20 cellular contexts compared by ENCODE assay signal in the genomic region with DNA sequence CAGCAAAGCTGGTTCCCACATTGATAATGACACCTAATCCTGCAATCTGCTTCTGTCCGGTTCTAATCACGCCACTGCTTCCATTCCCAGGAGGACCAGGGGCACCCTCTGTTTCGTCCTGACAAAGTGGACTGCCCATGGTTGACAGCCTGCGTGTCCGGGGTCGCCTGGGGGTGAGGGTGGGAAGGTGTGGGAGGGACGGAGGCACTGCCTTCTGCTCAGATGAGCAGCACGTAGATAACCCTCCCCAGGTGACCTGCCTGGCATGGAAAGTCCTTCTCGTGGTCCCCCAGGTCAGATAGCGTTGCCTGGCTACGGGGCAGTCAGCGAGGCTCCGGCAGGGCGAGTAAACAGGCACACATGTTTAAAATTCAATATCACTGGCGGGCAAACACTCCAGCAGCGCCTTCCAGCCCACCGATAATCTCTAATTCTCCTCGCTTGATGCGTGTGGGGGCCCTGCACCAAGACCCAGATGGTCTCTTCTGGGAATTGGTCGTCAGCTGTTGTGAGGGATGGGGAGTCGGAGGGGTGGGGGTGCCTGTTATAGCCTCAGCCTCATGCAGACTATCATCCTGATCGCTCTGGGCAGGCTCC.
DNase-seq lines count a peak whose midpoint lies in the region; ATAC-seq, FAIRE-seq and TF ChIP-seq lines count a peak whose summit lies in the region.
"Had no signal": no experiment of that assay in that cellular context is flagged by ENCODE, and none has a peak within 500 bp of the region (broad histone marks: within the 10 kb centered on the region; RNA-seq: fewer than 3 reads in every experiment).

No MANE protein-coding gene starts in this region.

- no peak overlapping the region for H4K5ac ChIP-seq in H9 (ENCODE audit: insufficient read length, low read depth, low read length)

- POLR2A ChIA-PET in RWPE1 (lab: Yijun Ruan, JAX; ENCODE audit: low non-redundant PET): no interaction called here

- no peak overlapping the region for H2BK20ac ChIP-seq in H9 (ENCODE audit: low read depth, low read length, poor library complexity, severe bottlenecking)

- no peak overlapping the region for H3K4me3 ChIP-seq in small intestine (ENCODE audit: low read depth in 1 of 2, low read length in 2 of 2)

- no peak overlapping the region for H3K56ac ChIP-seq in H9 (ENCODE audit: insufficient read length, low read depth, low read length)

- no peak overlapping the region for H3K18ac ChIP-seq in H9 (ENCODE audit: insufficient read length, low read depth, low read length)

- H4K20me1 ChIP-seq in H9 (ENCODE audit: control insufficient read depth, insufficient read depth, insufficient read length): no peaks in the 10 kb centered on the region

- DNase-seq in H9: peak; percentile 26
- DNase-seq in RWPE1 (ENCODE audit: low spot score): no peak
- peak; percentile 19 for DNase-seq in small intestine
- no peak for DNase-seq in activated CD8-positive, alpha-beta memory T cell treated with anti-CD3 and anti-CD28 coated beads for 24 hours
- DNase-seq in middle frontal gyrus (ENCODE audit: extremely low spot score, low spot score): no peak
- DNase-seq: ACHN; AML-193; CD8-positive, alpha-beta T cell; DMS79 treated with DMSO at 0.1 percent for 48 hours; HFFc6; IMR-90; MM.1S; NCI-H1092 treated with DMSO at 0.1 percent for 48 hours; NCI-H2081 treated with DMSO at 0.1 percent for 48 hours; NCI-H226; NCI-H526 treated with DMSO at 0.1 percent for 48 hours; NK-92 treated with Interleukin-12 subunit alpha and Interleukin-12 subunit beta, amount 100 ng/mL, for 24 hours; SIG-M5 had no signal

- H3K79me2 ChIP-seq in H9 (ENCODE audit: insufficient read depth, low read length): no peaks in the 10 kb centered on the region; the same call in 1 of the 2 replicates

- ATAC-seq in HG03280 (IDR thresholded peaks at IDR 0.05; ENCODE audit: unreplicated experiment): no peak
- ATAC-seq: CD8-positive, alpha-beta T cell had no signal

- FAIRE-seq in islet of Langerhans (lab: Jason Lieb, UNC) (peak; percentile 90), small intestine (lab: Jason Lieb, UNC) (no peak)

- peaks cover 14% of the 10 kb centered on the region; the same call in 1 of the 2 replicates for H3K4me1 ChIP-seq in H9 (ENCODE audit: insufficient read depth, low read length)
- H3K4me1 ChIP-seq in small intestine (ENCODE audit: control insufficient read depth in 2 of 2, insufficient read depth in 1 of 2, low read depth in 1 of 2, low read length in 1 of 2): peaks cover 0 to 4% of the 10 kb centered on the region in 2 donors

- no peak overlapping the region for H3K27ac ChIP-seq in H9 (ENCODE audit: insufficient read length, low read depth, low read length)
- H3K27ac ChIP-seq in RWPE1: peak overlapping the region; percentile 98; the same call in 1 of the 2 replicates
- H3K27ac ChIP-seq in small intestine (ENCODE audit: low read depth in 1 of 2, low read length in 1 of 2): no peak overlapping the region

- no peak overlapping the region for H3K23ac ChIP-seq in H9 (ENCODE audit: insufficient read length, low read depth, low read length)

- no peak overlapping the region for H2BK120ac ChIP-seq in H9 (ENCODE audit: low read depth, low read length, poor library complexity, severe bottlenecking)

- no peaks in the 10 kb centered on the region for H3K36me3 ChIP-seq in small intestine (ENCODE audit: control insufficient read depth in 2 of 2, insufficient read depth in 2 of 2, low read length in 2 of 2)

- H3K9me3 ChIP-seq in H9 (ENCODE audit: control insufficient read depth, low read depth, low read length) (no peaks in the 10 kb centered on the region), small intestine (ENCODE audit: control insufficient read depth, low read depth) (no peaks in the 10 kb centered on the region)

- H3K79me1 ChIP-seq in H9 (ENCODE audit: insufficient read depth, low read depth, low read length, poor library complexity, severe bottlenecking): no peaks in the 10 kb centered on the region

- H2BK15ac ChIP-seq in H9 (ENCODE audit: low read depth, low read length): no peak overlapping the region

- H3K27me3 Mint-ChIP-seq in H9 (ENCODE audit: low read depth): no peaks in the 10 kb centered on the region; the same call in 1 of the 2 replicates

- no peak overlapping the region for H4K91ac ChIP-seq in H9 (ENCODE audit: insufficient read length, low read depth, low read length)

- no peak overlapping the region for H2AK5ac ChIP-seq in H9 (ENCODE audit: insufficient read length, low read length)

- H3K23me2 ChIP-seq in H9 (ENCODE audit: insufficient read length, low read depth, low read length, poor library complexity, severe bottlenecking): no peaks in the 10 kb centered on the region

- peaks cover 2 to 23% (median 12%) of the 10 kb centered on the region in 3 experiments; a peak in 6 of 7 replicates for H3K36me3 Mint-ChIP-seq in H9 (ENCODE audit: insufficient read depth in 1 of 3, low read depth in 3 of 3)

- H3K9me3 Mint-ChIP-seq in H9: no peaks in the 10 kb centered on the region
- H3K9me3 Mint-ChIP-seq: CD8-positive, alpha-beta T cell had no signal

- H2BK5ac ChIP-seq in H9 (ENCODE audit: insufficient read length, low read length): no peak overlapping the region

- no peak overlapping the region for H3K27ac Mint-ChIP-seq in H9
- H3K27ac Mint-ChIP-seq: CD8-positive, alpha-beta T cell; HFFc6 had no signal

- no peak overlapping the region for H3K4me2 ChIP-seq in H9 (ENCODE audit: insufficient read depth, insufficient read length, low read length)

- H3K14ac ChIP-seq in H9 (ENCODE audit: insufficient read depth, low read length): no peak overlapping the region

- no peak overlapping the region for H3K4me3 Mint-ChIP-seq in H9
- H3K4me3 Mint-ChIP-seq: CD8-positive, alpha-beta T cell; HFFc6 had no signal

- no peak overlapping the region for H3K4ac ChIP-seq in H9 (ENCODE audit: low read depth, low read length)

- peaks cover 44 to 49% of the 10 kb centered on the region in 2 experiments for H3K4me1 Mint-ChIP-seq in H9

- CTCF ChIA-PET in RWPE1 (lab: Yijun Ruan, JAX): interaction anchor here (0.6 to 1.3 kb wide), 2 partner anchors 43 to 84 kb away, joined by 4 to 5 read pairs; no protein-coding TSS in a partner anchor

- no peak overlapping the region for H3K9ac ChIP-seq in H9 (ENCODE audit: extremely low read depth, insufficient read length, low read length)

- TF ChIP-seq CTCF in H9 (conservative IDR thresholded peaks at IDR 0.05): no peak
- TF ChIP-seq CTCF in RWPE1 (conservative IDR thresholded peaks at IDR 0.05; ENCODE audit: low read depth): no peak

- H2BK12ac ChIP-seq in H9 (ENCODE audit: insufficient read length, low read depth, low read length): no peak overlapping the region

- no peak overlapping the region for H4K8ac ChIP-seq in H9 (replicated peaks; ENCODE audit: insufficient read length, low read depth, low read length)

- H3T11ph ChIP-seq in H9 (ENCODE audit: low read length): no peak overlapping the region

- no peak overlapping the region for H2AFZ ChIP-seq in H9 (ENCODE audit: low read length)

- H3K27me3 ChIP-seq in H9 (ENCODE audit: insufficient read depth, low read length) (no peaks in the 10 kb centered on the region), small intestine (ENCODE audit: control insufficient read depth in 2 of 2, insufficient read depth in 2 of 2, low read length in 2 of 2) (no peaks in the 10 kb centered on the region)

- WGBS in H9 (ENCODE audit: extremely low coverage, insufficient read length, low lambda C conversion rate): no CpG with 5 or more reads among the region's 22 CpGs
- WGBS in small intestine, 3 donors: 89 to 92% (median 90%) methylated on average over 22 of the region's 22 CpGs

Comparison
In these comparisons a context has a peak if more than half of its experiments do, and no peak if none do; other contexts are left out.
1. DNase-seq: peak in H9 (single experiment) and small intestine (single experiment); none in RWPE1 (single experiment), activated CD8-positive, alpha-beta memory T cell treated with anti-CD3 and anti-CD28 coated beads for 24 hours (single experiment) and middle frontal gyrus (single experiment).